In the genomic region with DNA sequence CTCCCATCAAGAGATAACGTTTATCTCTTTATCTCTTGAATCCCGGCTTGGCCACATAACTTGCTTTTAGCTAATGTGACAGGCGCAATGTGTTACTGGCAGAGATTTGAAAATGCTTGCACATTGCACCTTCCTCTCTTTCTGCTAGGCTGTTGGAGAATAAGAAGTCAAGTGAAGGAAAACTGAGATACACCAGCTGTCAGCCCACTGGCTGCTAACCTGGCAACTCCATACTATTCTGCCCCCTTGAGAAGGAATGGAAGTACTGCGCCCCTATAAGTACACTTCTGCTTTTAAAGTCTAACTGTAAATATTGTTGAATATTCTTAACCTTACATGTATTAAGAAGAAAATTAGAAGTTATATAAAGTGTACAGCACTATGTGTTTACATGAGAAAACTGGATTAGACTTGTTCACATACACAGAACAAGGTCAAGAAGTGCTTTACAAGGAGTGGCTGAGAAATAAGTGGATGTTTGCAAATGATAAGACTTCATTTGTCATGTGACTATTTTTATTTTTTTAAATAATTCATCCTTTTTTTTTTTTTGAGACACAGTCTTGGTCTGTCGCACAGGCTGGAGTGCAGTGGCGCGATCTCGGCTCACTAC, we compare ENCODE assay signal across 9 cellular contexts.
DNase-seq lines count a peak whose midpoint lies in the region; ATAC-seq and TF ChIP-seq lines count a peak whose summit lies in the region.
"Had no signal": no experiment of that assay in that cellular context is flagged by ENCODE, and none has a peak within 500 bp of the region (broad histone marks: within the 10 kb centered on the region; RNA-seq: fewer than 3 reads in every experiment).

No MANE protein-coding gene starts in this region.

- CTCF ChIA-PET in RWPE1 (lab: Yijun Ruan, JAX) = interaction anchor here (0.6 to 1.1 kb wide), 6 partner anchors 31 to 921 kb away, joined by 3 to 4 read pairs (median 3); no protein-coding TSS in a partner anchor

- H3K4me1 Mint-ChIP-seq in activated T-cell treated with anti-CD3 and anti-CD28 coated beads, Interleukin-2, amount 50 U/mL, for 72 hours (ENCODE audit: low read depth) = no peaks in the 10 kb centered on the region

- H3K27ac ChIP-seq in RWPE1 = no peak overlapping the region
- H3K27ac ChIP-seq: BLaER1 treated with 17β-estradiol and CSF1 and Interleukin-3, amounts not matched to agents 10 nM and 100 nM had no signal

- H3K36me3 Mint-ChIP-seq in activated T-cell treated with anti-CD3 and anti-CD28 coated beads, Interleukin-2, amount 50 U/mL, for 72 hours (ENCODE audit: insufficient read depth in 2 of 2) = no peaks in the 10 kb centered on the region

- H3K4me3 Mint-ChIP-seq in activated T-cell treated with anti-CD3 and anti-CD28 coated beads, Interleukin-2, amount 50 U/mL, for 72 hours = no peak overlapping the region

- H3K9me3 Mint-ChIP-seq in activated T-cell treated with anti-CD3 and anti-CD28 coated beads, Interleukin-2, amount 50 U/mL, for 72 hours = peaks cover 1 to 4% of the 10 kb centered on the region in 2 donors

- H3K27ac Mint-ChIP-seq in activated T-cell treated with anti-CD3 and anti-CD28 coated beads, Interleukin-2, amount 50 U/mL, for 72 hours = no peak overlapping the region

- DNase-seq in NCI-H2107 treated with DMSO at 0.1 percent for 48 hours (lab: John Stamatoyannopoulos, UW; ENCODE audit: unreplicated experiment) = peak; percentile 36
- no peak for DNase-seq in NCI-H2107 (lab: John Stamatoyannopoulos, UW)
- DNase-seq in RWPE1 (ENCODE audit: low spot score) = peak; percentile 34
- peak; percentile 62 for DNase-seq in kidney tubule cell (ENCODE audit: low spot score)
- no peak for DNase-seq in ecto neural progenitor cell (ENCODE audit: low spot score)
- no peak for DNase-seq in activated T-cell treated with anti-CD3 and anti-CD28 coated beads, Interleukin-2, amount 50 U/mL, for 72 hours

- POLR2A ChIA-PET in RWPE1 (lab: Yijun Ruan, JAX; ENCODE audit: low non-redundant PET) = no interaction called here

- H3K27me3 Mint-ChIP-seq in activated T-cell treated with anti-CD3 and anti-CD28 coated beads, Interleukin-2, amount 50 U/mL, for 72 hours (ENCODE audit: low read depth) = no peaks in the 10 kb centered on the region

- peak; percentile 23; the same call in 1 of the 2 replicates for TF ChIP-seq CTCF in RWPE1 (conservative IDR thresholded peaks at IDR 0.05; ENCODE audit: low read depth)

- ATAC-seq in HG03439 (IDR thresholded peaks at IDR 0.05; ENCODE audit: unreplicated experiment) (peak; percentile 73), HG03097 (IDR thresholded peaks at IDR 0.05; ENCODE audit: low FRiP score, unreplicated experiment) (no peak)
- no peak for ATAC-seq in activated T-cell treated with anti-CD3 and anti-CD28 coated beads, Interleukin-2, amount 50 U/mL, for 72 hours (replicated peaks in 1 of 2)

Comparison
In these comparisons a context has a peak if more than half of its experiments do, and no peak if none do; other contexts are left out.
1. DNase-seq: peak in NCI-H2107 treated with DMSO at 0.1 percent for 48 hours (single experiment), RWPE1 (single experiment) and kidney tubule cell (single experiment); none in NCI-H2107 (single experiment), ecto neural progenitor cell (single experiment) and activated T-cell treated with anti-CD3 and anti-CD28 coated beads, Interleukin-2, amount 50 U/mL, for 72 hours (0 of 2).